ENCODE assay signal across 11 cellular contexts in genomic region chr11:110077318-110077717, GRCh38. TPM values are rescaled to one million over a fixed set of nuclear protein-coding genes. Genes with fewer than 3 reads are reported as not detected.
DNase-seq lines count a peak whose midpoint lies in the region; ATAC-seq and TF ChIP-seq lines count a peak whose summit lies in the region.
"Had no signal": no experiment of that assay in that cellular context is flagged by ENCODE, and none has a peak within 500 bp of the region (broad histone marks: within the 10 kb centered on the region; RNA-seq: fewer than 3 reads in every experiment).

No MANE protein-coding gene starts in this region.

- H3K9me3 ChIP-seq in SJCRH30 (replicated peaks): no peaks in the 10 kb centered on the region

- H3K4me1 Mint-ChIP-seq in immature natural killer cell: no peaks in the 10 kb centered on the region
- H3K4me1 Mint-ChIP-seq: activated naive CD8-positive, alpha-beta T cell treated with anti-CD3 and anti-CD28 coated beads, Interleukin-2, amount 10 ng/mL, durations not matched to agents 7 days and 5 days; T-helper 17 cell had no signal

- no peaks in the 10 kb centered on the region for H3K4me1 ChIP-seq in SJCRH30

- H3K4me3 ChIP-seq in brain microvascular endothelial cell (ENCODE audit: low read depth, low read length) (no peak overlapping the region), SJCRH30 (no peak overlapping the region)

- in situ Hi-C loops in brain microvascular endothelial cell (cut with HindIII; ENCODE audit: low pct_ligation_motif_present, low sequenced_read_pairs): no loop called here

- peak; percentile 8 for ATAC-seq in GM18499 (IDR thresholded peaks at IDR 0.05; ENCODE audit: insufficient read depth, unreplicated experiment)
- ATAC-seq in GM19452 (IDR thresholded peaks at IDR 0.05; ENCODE audit: unreplicated experiment): peak; percentile 23
- ATAC-seq in HG03095 (IDR thresholded peaks at IDR 0.05; ENCODE audit: unreplicated experiment): peak; percentile 16
- ATAC-seq: T-helper 17 cell had no signal

- H3K27ac ChIP-seq in brain microvascular endothelial cell (peak overlapping the region; percentile 78), SJCRH30 (no peak overlapping the region)

- no peak for TF ChIP-seq CTCF in brain microvascular endothelial cell (IDR thresholded peaks at IDR 0.05; ENCODE audit: low read depth, low read length, missing control alignments)

- H3K27me3 ChIP-seq in brain microvascular endothelial cell (replicated peaks): no peaks in the 10 kb centered on the region
- H3K27me3 ChIP-seq in SJCRH30: no peaks in the 10 kb centered on the region

- DNase-seq in brain microvascular endothelial cell (no peak), SJCRH30 (no peak), immature natural killer cell (no peak), COLO829 (ENCODE audit: low spot score) (no peak)
- DNase-seq in activated CD4-positive, alpha-beta T cell treated with anti-CD3 and anti-CD28 coated beads for 48 hours: no peak
- DNase-seq: activated naive CD8-positive, alpha-beta T cell treated with anti-CD3 and anti-CD28 coated beads, Interleukin-2, amount 10 ng/mL, durations not matched to agents 7 days and 5 days; NCI-H2171 treated with DMSO at 0.1 percent for 48 hours; T-helper 17 cell had no signal

- H3K4me3 Mint-ChIP-seq in immature natural killer cell: no peak overlapping the region
- H3K4me3 Mint-ChIP-seq: activated naive CD8-positive, alpha-beta T cell treated with anti-CD3 and anti-CD28 coated beads, Interleukin-2, amount 10 ng/mL, durations not matched to agents 7 days and 5 days; T-helper 17 cell had no signal

- peaks cover 0 to 5% (median 2%) of the 10 kb centered on the region in 6 donors for H3K9me3 Mint-ChIP-seq in immature natural killer cell
- H3K9me3 Mint-ChIP-seq: activated naive CD8-positive, alpha-beta T cell treated with anti-CD3 and anti-CD28 coated beads, Interleukin-2, amount 10 ng/mL, durations not matched to agents 7 days and 5 days had no signal

- H3K36me3 ChIP-seq in brain microvascular endothelial cell (replicated peaks) (no peaks in the 10 kb centered on the region), SJCRH30 (no peaks in the 10 kb centered on the region)

- no peak overlapping the region for H3K27ac Mint-ChIP-seq in immature natural killer cell
- H3K27ac Mint-ChIP-seq: activated naive CD8-positive, alpha-beta T cell treated with anti-CD3 and anti-CD28 coated beads, Interleukin-2, amount 10 ng/mL, durations not matched to agents 7 days and 5 days; T-helper 17 cell had no signal

- H3K27me3 Mint-ChIP-seq in immature natural killer cell (ENCODE audit: low read depth in 3 of 3): peaks cover 0 to 7% (median 5%) of the 10 kb centered on the region in 3 donors

- H3K36me3 Mint-ChIP-seq in immature natural killer cell: no peaks in the 10 kb centered on the region
- H3K36me3 Mint-ChIP-seq: activated naive CD8-positive, alpha-beta T cell treated with anti-CD3 and anti-CD28 coated beads, Interleukin-2, amount 10 ng/mL, durations not matched to agents 7 days and 5 days had no signal

RNA-seq across cellular contexts. Expression of gene ZC3H12C, which starts 15.9 kb away (rescaled TPM):
- 6.0 and 6.7 TPM in 2 replicates for total RNA-seq in SJCRH30 (2014; rRNA removed; shearing (Covaris generic))
- polyA plus RNA-seq in immature natural killer cell: not detected
